Comparison of ENCODE assay signal across 8 cellular contexts in genomic region chr2:45169339-45170190, GRCh38.
DNase-seq lines count a peak whose midpoint lies in the region; ATAC-seq and TF ChIP-seq lines count a peak whose summit lies in the region.

No MANE protein-coding gene starts in this region.

- no peaks in the 10 kb centered on the region for H3K36me3 ChIP-seq in psoas muscle (ENCODE audit: insufficient read depth in 1 of 2, low read depth in 1 of 2)

- H3K27me3 ChIP-seq in psoas muscle (ENCODE audit: insufficient read depth in 3 of 3, low read length in 2 of 3), result peaks cover 0 to 7% (median 0%) of the 10 kb centered on the region in 3 donors

- no peaks in the 10 kb centered on the region for H3K9me3 Mint-ChIP-seq in activated T-cell treated with anti-CD3 and anti-CD28 coated beads, Interleukin-2, amount 50 U/mL, for 24 hours
- H3K9me3 Mint-ChIP-seq in immature natural killer cell, result no peaks in the 10 kb centered on the region

- intact Hi-C loops in psoas muscle (cut with DNase I), result loop anchor here in 1 of 2 donors (5.0 to 10.0 kb wide), 3 partner anchors 58 to 325 kb away; no protein-coding TSS in a partner anchor

- H3K9me3 ChIP-seq in psoas muscle, result no peaks in the 10 kb centered on the region

- peak; percentile 34 for DNase-seq in activated T-cell treated with anti-CD3 and anti-CD28 coated beads, Interleukin-2, amount 50 U/mL, for 24 hours
- DNase-seq in activated T-cell treated with anti-CD3 and anti-CD28 coated beads for 4 hours, result no peak
- no peak for DNase-seq in fibroblast of villous mesenchyme (ENCODE audit: low read depth)
- peak; percentile 45 to 62 for DNase-seq in psoas muscle
- no peak for DNase-seq in immature natural killer cell
- no peak for DNase-seq in stimulated activated naive CD4-positive, alpha-beta T cell (lab: John Stamatoyannopoulos, UW)

- ATAC-seq in SK-N-SH treated with all-trans-retinoic acid at 6 μM for 48 hours (peak; percentile 69), psoas muscle (peak; percentile 53 to 70 (median 57)), GM19463 (IDR thresholded peaks at IDR 0.05; ENCODE audit: unreplicated experiment) (no peak)

- H3K4me1 ChIP-seq in psoas muscle, result peaks cover 11% of the 10 kb centered on the region

- H3K4me3 ChIP-seq in fibroblast of villous mesenchyme (ENCODE audit: low read depth, low read length) (peak overlapping the region; percentile 51), psoas muscle (peak overlapping the region; percentile 82)

- 5 to 8% (median 5%) methylated on average over 78 to 94 of the region's 95 CpGs for WGBS in psoas muscle, 3 donors

- peak overlapping the region; percentile 72 for H3K27ac ChIP-seq in psoas muscle

- H3K36me3 Mint-ChIP-seq in activated T-cell treated with anti-CD3 and anti-CD28 coated beads, Interleukin-2, amount 50 U/mL, for 24 hours (ENCODE audit: low read depth), result no peaks in the 10 kb centered on the region
- no peaks in the 10 kb centered on the region for H3K36me3 Mint-ChIP-seq in immature natural killer cell

- H3K4me1 Mint-ChIP-seq in activated T-cell treated with anti-CD3 and anti-CD28 coated beads, Interleukin-2, amount 50 U/mL, for 24 hours (ENCODE audit: low read depth), result peaks cover 13% of the 10 kb centered on the region
- H3K4me1 Mint-ChIP-seq in immature natural killer cell, result peaks cover 2 to 5% of the 10 kb centered on the region in 2 donors

- H3K27ac Mint-ChIP-seq in activated T-cell treated with anti-CD3 and anti-CD28 coated beads, Interleukin-2, amount 50 U/mL, for 24 hours, result no peak overlapping the region
- no peak overlapping the region for H3K27ac Mint-ChIP-seq in immature natural killer cell

- TF ChIP-seq CTCF in fibroblast of villous mesenchyme (IDR thresholded peaks at IDR 0.05; ENCODE audit: insufficient read depth, low read depth, low read length) (no peak), psoas muscle (IDR thresholded peaks at IDR 0.05) (no peak)

- H3K27me3 Mint-ChIP-seq in activated T-cell treated with anti-CD3 and anti-CD28 coated beads, Interleukin-2, amount 50 U/mL, for 24 hours, result peaks cover 83% of the 10 kb centered on the region
- peaks cover 12 to 28% (median 13%) of the 10 kb centered on the region in 3 donors for H3K27me3 Mint-ChIP-seq in immature natural killer cell (ENCODE audit: low read depth in 3 of 3)

- peak overlapping the region; percentile 54 for H3K4me3 Mint-ChIP-seq in activated T-cell treated with anti-CD3 and anti-CD28 coated beads, Interleukin-2, amount 50 U/mL, for 24 hours
- H3K4me3 Mint-ChIP-seq in immature natural killer cell, result no peak overlapping the region

TF ChIP-seq in SK-N-SH treated with all-trans-retinoic acid at 6 μM for 48 hours, 23 proteins besides CTCF, POLR2A, EP300 and RAD21:
- no peak for TF ChIP-seq CREB5 (CRISPR knock-in tag; IDR thresholded peaks at IDR 0.05; ENCODE audit: low read depth)

Comparison
In these comparisons a context has a peak if more than half of its experiments do, and no peak if none do; other contexts are left out.
1. DNase-seq: peak in activated T-cell treated with anti-CD3 and anti-CD28 coated beads, Interleukin-2, amount 50 U/mL, for 24 hours (single experiment) and psoas muscle (2 of 2); none in activated T-cell treated with anti-CD3 and anti-CD28 coated beads for 4 hours (single experiment), fibroblast of villous mesenchyme (single experiment), immature natural killer cell (0 of 3) and stimulated activated naive CD4-positive, alpha-beta T cell (0 of 6).